11 cellular contexts compared by ENCODE assay signal in genomic region chr7:116097365-116098009, GRCh38.
DNase-seq lines count a peak whose midpoint lies in the region; ATAC-seq, FAIRE-seq and TF ChIP-seq lines count a peak whose summit lies in the region.
"Had no signal": no experiment of that assay in that cellular context is flagged by ENCODE, and none has a peak within 500 bp of the region (broad histone marks: within the 10 kb centered on the region; RNA-seq: fewer than 3 reads in every experiment).

No MANE protein-coding gene starts in this region.

- H3K36me3 ChIP-seq in pancreas, result no peaks in the 10 kb centered on the region
- H3K36me3 ChIP-seq: ovary had no signal

- peak overlapping the region; percentile 48 for H3K4me3 ChIP-seq in choroid plexus epithelial cell (ENCODE audit: low read depth, low read length)
- no peak overlapping the region for H3K4me3 ChIP-seq in pancreas
- H3K4me3 ChIP-seq: ovary had no signal

- intact Hi-C loops in pancreas (cut with DNase I), result no loop called here

- TF ChIP-seq CTCF in choroid plexus epithelial cell (conservative IDR thresholded peaks at IDR 0.05; ENCODE audit: low read depth, low read length) (no peak), pancreas (IDR thresholded peaks at IDR 0.05) (peak in 1 of 4 donors; percentile 13)

- H3K27me3 ChIP-seq in pancreas, result no peaks in the 10 kb centered on the region
- H3K27me3 ChIP-seq: ovary had no signal

- peak; percentile 92 for DNase-seq in ELR (ENCODE audit: low read depth)
- peak; percentile 31 for DNase-seq in NCI-H460 (ENCODE audit: extremely low read depth, low read depth)
- peak; percentile 61 for DNase-seq in choroid plexus epithelial cell (ENCODE audit: low read depth)
- DNase-seq in pancreas, result no peak
- DNase-seq in UCSD-AML1 (lab: John Stamatoyannopoulos, UW; ENCODE audit: unreplicated experiment), result no peak
- DNase-seq in retina, result no peak
- no peak for DNase-seq in NCI-H526 (lab: John Stamatoyannopoulos, UW)
- DNase-seq: activated CD4-positive, alpha-beta memory T cell treated with anti-CD3 and anti-CD28 coated beads for 36 hours; ovary had no signal

- H3K27ac ChIP-seq in pancreas, result no peak overlapping the region
- H3K27ac ChIP-seq: ovary had no signal

- WGBS in pancreas, 2 donors, result 75 to 76% methylated on average over 4 of the region's 4 CpGs

- FAIRE-seq in pancreas (lab: Jason Lieb, UNC), result peak; percentile 5
- FAIRE-seq: endometrium had no signal

- no peaks in the 10 kb centered on the region for H3K4me1 ChIP-seq in pancreas

- ATAC-seq in pancreas (peak in 2 of 4 donors; percentile 38 to 45), HG02938 (IDR thresholded peaks at IDR 0.05; ENCODE audit: unreplicated experiment) (no peak)

- no peaks in the 10 kb centered on the region for H3K9me3 ChIP-seq in pancreas
- H3K9me3 ChIP-seq: ovary had no signal

Comparison
In these comparisons a context has a peak if more than half of its experiments do, and no peak if none do; other contexts are left out.
1. DNase-seq: peak in ELR (single experiment), NCI-H460 (single experiment) and choroid plexus epithelial cell (single experiment); none in pancreas (0 of 6), UCSD-AML1 (single experiment), retina (single experiment) and NCI-H526 (0 of 2).